Comparison of ENCODE assay signal across 1 cellular context in genomic region chr12:56749364-56749763, GRCh38.
A peak's percentile ranks its signal among the peaks of the same experiment; 100 is the strongest.
TF ChIP-seq lines count a peak whose summit lies in the region.

No MANE protein-coding gene starts in this region.

TF ChIP-seq in GM12878, 131 proteins besides CTCF, POLR2A, EP300 and RAD21:
- TF ChIP-seq, protein P1, sequence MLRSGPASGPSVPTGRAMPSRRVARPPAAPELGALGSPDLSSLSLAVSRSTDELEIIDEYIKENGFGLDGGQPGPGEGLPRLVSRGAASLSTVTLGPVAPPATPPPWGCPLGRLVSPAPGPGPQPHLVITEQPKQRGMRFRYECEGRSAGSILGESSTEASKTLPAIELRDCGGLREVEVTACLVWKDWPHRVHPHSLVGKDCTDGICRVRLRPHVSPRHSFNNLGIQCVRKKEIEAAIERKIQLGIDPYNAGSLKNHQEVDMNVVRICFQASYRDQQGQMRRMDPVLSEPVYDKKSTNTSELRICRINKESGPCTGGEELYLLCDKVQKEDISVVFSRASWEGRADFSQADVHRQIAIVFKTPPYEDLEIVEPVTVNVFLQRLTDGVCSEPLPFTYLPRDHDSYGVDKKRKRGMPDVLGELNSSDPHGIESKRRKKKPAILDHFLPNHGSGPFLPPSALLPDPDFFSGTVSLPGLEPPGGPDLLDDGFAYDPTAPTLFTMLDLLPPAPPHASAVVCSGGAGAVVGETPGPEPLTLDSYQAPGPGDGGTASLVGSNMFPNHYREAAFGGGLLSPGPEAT (IDR thresholded peaks at IDR 0.05; ENCODE audit: low read depth): peak; percentile 39; the same call in 1 of the 2 replicates
- TF ChIP-seq IKZF2 (IDR thresholded peaks at IDR 0.05): peak in 1 of 2 experiments; percentile 41
- TF ChIP-seq, protein P2, sequence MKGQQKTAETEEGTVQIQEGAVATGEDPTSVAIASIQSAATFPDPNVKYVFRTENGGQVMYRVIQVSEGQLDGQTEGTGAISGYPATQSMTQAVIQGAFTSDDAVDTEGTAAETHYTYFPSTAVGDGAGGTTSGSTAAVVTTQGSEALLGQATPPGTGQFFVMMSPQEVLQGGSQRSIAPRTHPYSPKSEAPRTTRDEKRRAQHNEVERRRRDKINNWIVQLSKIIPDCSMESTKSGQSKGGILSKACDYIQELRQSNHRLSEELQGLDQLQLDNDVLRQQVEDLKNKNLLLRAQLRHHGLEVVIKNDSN (IDR thresholded peaks at IDR 0.05; ENCODE audit: borderline replicate concordance, extremely low read length, insufficient read depth, low read depth, low read length): no peak
- TF ChIP-seq ZNF384 (IDR thresholded peaks at IDR 0.05; ENCODE audit: borderline replicate concordance, low read depth, low read length): peak; percentile 14; the same call in 1 of the 2 replicates
- no peak for TF ChIP-seq SIN3A (IDR thresholded peaks at IDR 0.05; ENCODE audit: low read depth, low read length)
